Comparison of ENCODE assay signal across 12 cellular contexts in the genomic region with DNA sequence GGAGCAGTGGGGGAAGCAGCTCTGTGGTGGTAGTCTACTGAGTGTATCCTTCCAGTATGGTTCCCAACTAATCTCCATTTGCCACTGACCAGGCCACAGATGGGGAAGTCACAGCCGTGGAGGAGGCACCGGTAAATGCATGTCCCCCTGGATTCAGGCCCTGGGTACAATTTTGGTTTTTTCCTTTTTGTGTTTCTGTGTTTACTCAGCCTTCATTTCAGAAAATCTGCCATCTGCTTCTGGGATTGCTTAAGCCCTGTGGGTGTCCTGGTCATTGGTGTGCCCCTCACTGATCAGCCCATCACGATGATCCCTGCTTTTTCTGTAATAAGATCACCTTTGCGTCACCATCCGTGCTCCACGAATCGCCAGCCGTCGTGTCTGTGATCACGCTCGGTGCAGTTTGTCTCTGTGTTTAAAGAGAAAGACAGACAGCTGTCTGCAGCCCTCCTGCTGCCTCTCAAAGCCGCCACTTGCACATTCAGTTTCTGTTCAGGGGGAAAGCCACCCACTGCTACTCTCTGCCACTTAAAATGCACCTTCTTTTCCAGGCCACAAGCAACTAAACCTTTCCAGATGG.
"Had no signal": no experiment of that assay in that cellular context is flagged by ENCODE, and none has a peak within 500 bp of the region (broad histone marks: within the 10 kb centered on the region; RNA-seq: fewer than 3 reads in every experiment).

No MANE protein-coding gene starts in this region.

- H3K27me3 ChIP-seq: heart right ventricle had no signal

- H3K4me1 Mint-ChIP-seq: naive B cell had no signal

- H3K4me3 ChIP-seq: heart right ventricle had no signal

- H3K27ac ChIP-seq: heart right ventricle had no signal

- H3K27me3 Mint-ChIP-seq: naive B cell had no signal

- H3K9me3 ChIP-seq: heart right ventricle had no signal

- ATAC-seq: activated CD8-positive, alpha-beta T cell treated with anti-CD3 and anti-CD28 coated beads, Interleukin-2, amount 10 ng/mL, durations not matched to agents 7 days and 5 days had no signal

- H3K4me3 Mint-ChIP-seq: activated CD8-positive, alpha-beta T cell treated with anti-CD3 and anti-CD28 coated beads, Interleukin-2, amount 10 ng/mL, durations not matched to agents 7 days and 5 days; activated T-helper 1 cell treated with anti-CD3 and anti-CD28 coated beads, Interleukin-12 subunit alpha, Interleukin-12 subunit beta, Interleukin-2, Interleukin-4 antibody, amounts not matched to agents 30 ng/mL and 10 ng/mL and 1 ng/mL, durations not matched to agents 14 hours and 24 hours and 36 hours; naive B cell had no signal

- DNase-seq: activated CD4-positive, alpha-beta T cell treated with anti-CD3 and anti-CD28 coated beads for 48 hours; activated CD8-positive, alpha-beta T cell treated with anti-CD3 and anti-CD28 coated beads, Interleukin-2, amount 10 ng/mL, durations not matched to agents 7 days and 5 days; activated naive CD4-positive, alpha-beta T cell treated with Interleukin-2 at 50 U/mL for 16 hours; cerebellar nuclear complex; foreskin melanocyte; heart right ventricle; naive B cell; occipital lobe; stimulated activated CD4-positive, alpha-beta T cell treated with anti-CD3 and anti-CD28 coated beads, Interleukin-12 subunit alpha, Interleukin-12 subunit beta, amount 100 ng/mL, for 4 hours; stimulated activated naive CD4-positive, alpha-beta T cell treated with Interleukin-2 at 50 U/mL for 16 hours; trophoblast cell had no signal

- H3K9me3 Mint-ChIP-seq: activated T-helper 1 cell treated with anti-CD3 and anti-CD28 coated beads, Interleukin-12 subunit alpha, Interleukin-12 subunit beta, Interleukin-2, Interleukin-4 antibody, amounts not matched to agents 30 ng/mL and 10 ng/mL and 1 ng/mL, durations not matched to agents 14 hours and 24 hours and 36 hours; naive B cell had no signal

- H3K27ac Mint-ChIP-seq: activated CD8-positive, alpha-beta T cell treated with anti-CD3 and anti-CD28 coated beads, Interleukin-2, amount 10 ng/mL, durations not matched to agents 7 days and 5 days; activated T-helper 1 cell treated with anti-CD3 and anti-CD28 coated beads, Interleukin-12 subunit alpha, Interleukin-12 subunit beta, Interleukin-2, Interleukin-4 antibody, amounts not matched to agents 30 ng/mL and 10 ng/mL and 1 ng/mL, durations not matched to agents 14 hours and 24 hours and 36 hours had no signal

- H3K4me1 ChIP-seq: heart right ventricle had no signal
